1 cellular context compared by ENCODE assay signal in genomic region chr12:20339060-20339459, GRCh38.
TF ChIP-seq lines count a peak whose summit lies in the region.

No MANE protein-coding gene starts in this region.

TF ChIP-seq in SK-N-SH, 30 proteins besides CTCF, POLR2A, EP300 and RAD21 (continued from another document):
- TF ChIP-seq, protein P1, sequence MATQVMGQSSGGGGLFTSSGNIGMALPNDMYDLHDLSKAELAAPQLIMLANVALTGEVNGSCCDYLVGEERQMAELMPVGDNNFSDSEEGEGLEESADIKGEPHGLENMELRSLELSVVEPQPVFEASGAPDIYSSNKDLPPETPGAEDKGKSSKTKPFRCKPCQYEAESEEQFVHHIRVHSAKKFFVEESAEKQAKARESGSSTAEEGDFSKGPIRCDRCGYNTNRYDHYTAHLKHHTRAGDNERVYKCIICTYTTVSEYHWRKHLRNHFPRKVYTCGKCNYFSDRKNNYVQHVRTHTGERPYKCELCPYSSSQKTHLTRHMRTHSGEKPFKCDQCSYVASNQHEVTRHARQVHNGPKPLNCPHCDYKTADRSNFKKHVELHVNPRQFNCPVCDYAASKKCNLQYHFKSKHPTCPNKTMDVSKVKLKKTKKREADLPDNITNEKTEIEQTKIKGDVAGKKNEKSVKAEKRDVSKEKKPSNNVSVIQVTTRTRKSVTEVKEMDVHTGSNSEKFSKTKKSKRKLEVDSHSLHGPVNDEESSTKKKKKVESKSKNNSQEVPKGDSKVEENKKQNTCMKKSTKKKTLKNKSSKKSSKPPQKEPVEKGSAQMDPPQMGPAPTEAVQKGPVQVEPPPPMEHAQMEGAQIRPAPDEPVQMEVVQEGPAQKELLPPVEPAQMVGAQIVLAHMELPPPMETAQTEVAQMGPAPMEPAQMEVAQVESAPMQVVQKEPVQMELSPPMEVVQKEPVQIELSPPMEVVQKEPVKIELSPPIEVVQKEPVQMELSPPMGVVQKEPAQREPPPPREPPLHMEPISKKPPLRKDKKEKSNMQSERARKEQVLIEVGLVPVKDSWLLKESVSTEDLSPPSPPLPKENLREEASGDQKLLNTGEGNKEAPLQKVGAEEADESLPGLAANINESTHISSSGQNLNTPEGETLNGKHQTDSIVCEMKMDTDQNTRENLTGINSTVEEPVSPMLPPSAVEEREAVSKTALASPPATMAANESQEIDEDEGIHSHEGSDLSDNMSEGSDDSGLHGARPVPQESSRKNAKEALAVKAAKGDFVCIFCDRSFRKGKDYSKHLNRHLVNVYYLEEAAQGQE (IDR thresholded peaks at IDR 0.05; ENCODE audit: low read depth, low read length), result no peak
- TF ChIP-seq TCF12 (IDR thresholded peaks at IDR 0.05) (no peak), RXRA (IDR thresholded peaks at IDR 0.05; ENCODE audit: borderline replicate concordance, low read depth) (no peak), FOXM1 (IDR thresholded peaks at IDR 0.05; ENCODE audit: low read depth) (no peak), CHD2 (IDR thresholded peaks at IDR 0.05; ENCODE audit: low read length, partially characterized antibody) (no peak), RCOR1 (IDR thresholded peaks at IDR 0.05; ENCODE audit: low read length) (no peak), MAX (IDR thresholded peaks at IDR 0.05; ENCODE audit: low read depth) (no peak)
- TF ChIP-seq, protein P2, sequence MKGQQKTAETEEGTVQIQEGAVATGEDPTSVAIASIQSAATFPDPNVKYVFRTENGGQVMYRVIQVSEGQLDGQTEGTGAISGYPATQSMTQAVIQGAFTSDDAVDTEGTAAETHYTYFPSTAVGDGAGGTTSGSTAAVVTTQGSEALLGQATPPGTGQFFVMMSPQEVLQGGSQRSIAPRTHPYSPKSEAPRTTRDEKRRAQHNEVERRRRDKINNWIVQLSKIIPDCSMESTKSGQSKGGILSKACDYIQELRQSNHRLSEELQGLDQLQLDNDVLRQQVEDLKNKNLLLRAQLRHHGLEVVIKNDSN (IDR thresholded peaks at IDR 0.05; ENCODE audit: borderline replicate concordance, low read depth), result no peak
